ENCODE assay signal across 1 cellular context in genomic region chr10:103896225-103896624, GRCh38.
TF ChIP-seq lines count a peak whose summit lies in the region.

No MANE protein-coding gene starts in this region.

TF ChIP-seq in endothelial cell of umbilical vein, 7 proteins besides CTCF, POLR2A, EP300 and RAD21:
- TF ChIP-seq, protein P1, sequence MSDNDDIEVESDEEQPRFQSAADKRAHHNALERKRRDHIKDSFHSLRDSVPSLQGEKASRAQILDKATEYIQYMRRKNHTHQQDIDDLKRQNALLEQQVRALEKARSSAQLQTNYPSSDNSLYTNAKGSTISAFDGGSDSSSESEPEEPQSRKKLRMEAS (IDR thresholded peaks at IDR 0.05; ENCODE audit: insufficient read depth, insufficient read length): peak; percentile 20
- TF ChIP-seq EZH2 (IDR thresholded peaks at IDR 0.05; ENCODE audit: borderline replicate concordance, low read depth, low read length, severe bottlenecking) (no peak), MYC (IDR thresholded peaks at IDR 0.05; ENCODE audit: low read depth, low read length) (peak; percentile 68), JUN (IDR thresholded peaks at IDR 0.05; ENCODE audit: borderline replicate concordance, insufficient read depth, insufficient read length, low read depth) (peak; percentile 27), GATA2 (IDR thresholded peaks at IDR 0.05; ENCODE audit: insufficient read depth, insufficient read length, low read depth, low read length) (no peak), POLR2AphosphoS5 (IDR thresholded peaks at IDR 0.05; ENCODE audit: insufficient read depth, low read depth, low read length) (no peak), FOS (IDR thresholded peaks at IDR 0.05; ENCODE audit: borderline replicate concordance, insufficient read depth, low read length) (peak; percentile 29)
